Comparison of ENCODE assay signal across 9 cellular contexts in the genomic region with DNA sequence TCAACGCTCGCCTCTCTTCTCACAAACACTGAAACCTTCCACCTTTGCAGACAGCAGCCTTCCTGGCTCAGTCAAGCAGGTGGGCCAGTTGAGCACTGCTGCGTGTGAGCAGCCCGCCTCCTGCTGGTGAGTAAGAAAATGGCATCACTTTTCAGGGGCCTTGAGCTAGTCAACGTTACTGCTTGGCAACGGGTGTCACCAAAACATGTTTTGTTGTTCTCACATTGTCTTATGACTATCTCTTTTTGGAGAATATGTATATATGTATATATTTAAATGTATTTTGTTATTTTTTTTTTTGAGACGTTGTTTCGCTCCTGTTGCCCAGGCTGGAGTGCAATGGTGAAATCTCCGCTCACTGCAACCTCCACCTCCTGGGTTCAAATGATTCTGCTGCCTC.
A peak's percentile ranks its signal among the peaks of the same experiment; 100 is the strongest.
DNase-seq lines count a peak whose midpoint lies in the region; ATAC-seq lines count a peak whose summit lies in the region.
"Had no signal": no experiment of that assay in that cellular context is flagged by ENCODE, and none has a peak within 500 bp of the region (broad histone marks: within the 10 kb centered on the region; RNA-seq: fewer than 3 reads in every experiment).

No MANE protein-coding gene starts in this region.

- no peaks in the 10 kb centered on the region for H3K27me3 ChIP-seq in CD4-positive, CD25-positive, alpha-beta regulatory T cell (ENCODE audit: control insufficient read depth, insufficient read depth, low read length)

- H3K4me1 Mint-ChIP-seq in CD4-positive, CD25-positive, alpha-beta regulatory T cell: no peaks in the 10 kb centered on the region

- no peak overlapping the region for H3K27ac ChIP-seq in CD4-positive, CD25-positive, alpha-beta regulatory T cell (ENCODE audit: insufficient read depth, low read length, poor library complexity, severe bottlenecking)

- H3K27me3 Mint-ChIP-seq in CD4-positive, CD25-positive, alpha-beta regulatory T cell: no peaks in the 10 kb centered on the region

- peak; percentile 74 to 76 for ATAC-seq in CD4-positive, CD25-positive, alpha-beta regulatory T cell (ENCODE audit: low read depth in 2 of 2)
- ATAC-seq in GM19025 (IDR thresholded peaks at IDR 0.05; ENCODE audit: low read depth, unreplicated experiment): peak; percentile 83
- peak; percentile 95 for ATAC-seq in HG03196 (IDR thresholded peaks at IDR 0.05; ENCODE audit: unreplicated experiment)

- no peak overlapping the region for H3K27ac Mint-ChIP-seq in CD4-positive, CD25-positive, alpha-beta regulatory T cell
- H3K27ac Mint-ChIP-seq: T-helper 1 cell treated with Interleukin-12 subunit alpha and Interleukin-12 subunit beta and Interleukin-4 antibody, amounts not matched to agents 30 μg/mL and 1 μg/mL, for 36 hours had no signal

- peaks cover 0 to 1% (median 0%) of the 10 kb centered on the region in 7 donors for H3K9me3 Mint-ChIP-seq in CD4-positive, CD25-positive, alpha-beta regulatory T cell
- H3K9me3 Mint-ChIP-seq: T-helper 1 cell treated with Interleukin-12 subunit alpha and Interleukin-12 subunit beta and Interleukin-4 antibody, amounts not matched to agents 30 μg/mL and 1 μg/mL, for 36 hours had no signal

- no peaks in the 10 kb centered on the region for H3K36me3 Mint-ChIP-seq in CD4-positive, CD25-positive, alpha-beta regulatory T cell

- H3K4me3 Mint-ChIP-seq in CD4-positive, CD25-positive, alpha-beta regulatory T cell: no peak overlapping the region
- H3K4me3 Mint-ChIP-seq: T-helper 1 cell treated with Interleukin-12 subunit alpha and Interleukin-12 subunit beta and Interleukin-4 antibody, amounts not matched to agents 30 μg/mL and 1 μg/mL, for 36 hours had no signal

- DNase-seq in CD4-positive, CD25-positive, alpha-beta regulatory T cell: peak; percentile 42 to 75 (median 64)
- DNase-seq in NCI-H510A (lab: John Stamatoyannopoulos, UW): peak; percentile 51
- DNase-seq in activated CD4-positive, alpha-beta T cell treated with anti-CD3 and anti-CD28 coated beads, Interleukin-2, amount 50 U/mL, for 48 hours: peak; percentile 56 to 66
- peak; percentile 72 for DNase-seq in ecto neural progenitor cell (ENCODE audit: low spot score)
- peak; percentile 68 for DNase-seq in midbrain (lab: John Stamatoyannopoulos, UW)
- DNase-seq in stimulated activated CD8-positive, alpha-beta memory T cell treated with anti-CD3 and anti-CD28 coated beads, Interleukin-7, amount 100 ng/mL, for 1 hour (ENCODE audit: low read depth in 2 of 2): peak; percentile 22 to 36

- no peaks in the 10 kb centered on the region for H3K9me3 ChIP-seq in CD4-positive, CD25-positive, alpha-beta regulatory T cell (ENCODE audit: control insufficient read depth in 2 of 2, low read length in 2 of 2)

- no peaks in the 10 kb centered on the region for H3K4me1 ChIP-seq in CD4-positive, CD25-positive, alpha-beta regulatory T cell (ENCODE audit: control insufficient read depth, insufficient read depth, low read length, poor library complexity, severe bottlenecking)

- no peaks in the 10 kb centered on the region for H3K36me3 ChIP-seq in CD4-positive, CD25-positive, alpha-beta regulatory T cell (ENCODE audit: control insufficient read depth, insufficient read depth, low read length)

- no peak overlapping the region for H3K4me3 ChIP-seq in CD4-positive, CD25-positive, alpha-beta regulatory T cell (ENCODE audit: low read depth, low read length)
